In the genomic region with DNA sequence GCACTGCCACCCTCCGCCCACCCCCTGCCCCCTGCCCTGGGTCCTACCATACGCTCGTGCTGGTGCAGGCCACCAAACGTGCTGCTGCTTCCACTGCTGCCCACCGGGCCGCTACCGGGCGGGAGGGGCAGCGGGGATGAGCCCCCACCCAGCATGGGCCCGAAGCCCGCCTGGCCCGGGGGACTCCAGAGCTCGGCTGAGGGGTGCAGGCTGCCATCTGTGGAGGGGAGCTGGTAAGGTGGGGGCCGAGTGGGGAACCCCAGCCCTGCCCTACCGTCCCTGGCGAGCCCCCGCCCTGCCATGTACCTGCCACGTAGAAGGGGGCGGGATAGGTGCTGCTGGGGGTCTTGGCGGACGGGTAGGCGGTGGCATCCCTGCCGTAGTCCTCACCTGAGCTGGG, we compare ENCODE assay signal across 21 cellular contexts. TPM values are rescaled to one million over a fixed set of nuclear protein-coding genes. Genes with fewer than 3 reads are reported as not detected.
A peak's percentile ranks its signal among the peaks of the same experiment; 100 is the strongest.
DNase-seq lines count a peak whose midpoint lies in the region; ATAC-seq, FAIRE-seq and TF ChIP-seq lines count a peak whose summit lies in the region.
"Had no signal": no experiment of that assay in that cellular context is flagged by ENCODE, and none has a peak within 500 bp of the region (broad histone marks: within the 10 kb centered on the region; RNA-seq: fewer than 3 reads in every experiment).

No MANE protein-coding gene starts in this region.

- POLR2A ChIA-PET in K562 (lab: Yijun Ruan, JAX): no interaction called here

- no peak for FAIRE-seq in K562 (lab: Jason Lieb, UNC)
- FAIRE-seq: A549, H54 had no signal

- peaks cover 45% of the 10 kb centered on the region for H3K36me3 ChIP-seq in left ventricle myocardium inferior
- peaks cover 99% of the 10 kb centered on the region for H3K36me3 ChIP-seq in BLaER1
- H3K36me3 ChIP-seq in K562 (ENCODE audit: control insufficient read depth, insufficient read depth, low read length): peaks cover 91% of the 10 kb centered on the region
- peaks cover 16 to 96% (median 78%) of the 10 kb centered on the region in 4 donors for H3K36me3 ChIP-seq in esophagus muscularis mucosa

- H4K20me1 ChIP-seq in BLaER1 (peaks cover 100% of the 10 kb centered on the region), K562 (replicated peaks; ENCODE audit: control insufficient read depth, insufficient read depth, low read length) (no peaks in the 10 kb centered on the region)

- H2AFZ ChIP-seq in K562 (ENCODE audit: low read depth, low read length): no peak overlapping the region
- H2AFZ ChIP-seq: GM23338 had no signal

- peaks cover 2% of the 10 kb centered on the region; the same call in 2 of the 3 replicates for H3K79me2 ChIP-seq in K562 (ENCODE audit: control insufficient read depth, insufficient read depth, low read length)

- H3K27ac ChIP-seq in left ventricle myocardium inferior (replicated peaks) (no peak overlapping the region), BLaER1 (peak overlapping the region; percentile 66; the same call in 1 of the 2 replicates), K562 (ENCODE audit: extremely low read depth, low read depth, low read length) (no peak overlapping the region), esophagus muscularis mucosa (replicated peaks in 1 of 4) (no peak overlapping the region)
- H3K27ac ChIP-seq: 22Rv1, A549, HL-60 had no signal

- H3K4me1 ChIP-seq in left ventricle myocardium inferior: peaks cover 15% of the 10 kb centered on the region
- H3K4me1 ChIP-seq in BLaER1: peaks cover 99% of the 10 kb centered on the region
- H3K4me1 ChIP-seq in K562 (replicated peaks in 1 of 2; ENCODE audit: control insufficient read depth in 2 of 2, insufficient read depth in 2 of 2, low read length in 2 of 2): peaks cover 0 to 70% of the 10 kb centered on the region in 2 experiments; a peak in 2 of 5 replicates
- H3K4me1 ChIP-seq in esophagus muscularis mucosa: peaks cover 0 to 11% (median 1%) of the 10 kb centered on the region in 4 donors
- H3K4me1 ChIP-seq: A549 had no signal

- H3K4me3 ChIP-seq in left ventricle myocardium inferior: no peak overlapping the region
- no peak overlapping the region for H3K4me3 ChIP-seq in BLaER1
- no peak overlapping the region for H3K4me3 ChIP-seq in K562
- no peak overlapping the region for H3K4me3 ChIP-seq in esophagus muscularis mucosa
- H3K4me3 ChIP-seq: A549, GM23338 had no signal

- TF ChIP-seq RAD21 in K562 (CRISPR knock-in tag; conservative IDR thresholded peaks at IDR 0.05 in 1 of 2, IDR thresholded peaks at IDR 0.05 in 1 of 2): no peak

- TF ChIP-seq POLR2A in K562 (conservative IDR thresholded peaks at IDR 0.05): no peak
- TF ChIP-seq POLR2A in esophagus muscularis mucosa (IDR thresholded peaks at IDR 0.05; ENCODE audit: low read depth): no peak

- CTCF ChIA-PET in K562 (lab: Yijun Ruan, JAX; ENCODE audit: low intra/inter-chr PET ratio): no interaction called here

- TF ChIP-seq EP300 in K562 (IDR thresholded peaks at IDR 0.05; ENCODE audit: low read length) (no peak), esophagus muscularis mucosa (IDR thresholded peaks at IDR 0.05) (no peak)

- H3K9me3 ChIP-seq in left ventricle myocardium inferior (replicated peaks): no peaks in the 10 kb centered on the region
- H3K9me3 ChIP-seq in BLaER1: no peaks in the 10 kb centered on the region
- no peaks in the 10 kb centered on the region for H3K9me3 ChIP-seq in K562 (replicated peaks; ENCODE audit: control insufficient read depth, insufficient read depth, low read depth, low read length)
- no peaks in the 10 kb centered on the region for H3K9me3 ChIP-seq in esophagus muscularis mucosa
- H3K9me3 ChIP-seq: A549 had no signal

- H3K9me1 ChIP-seq in K562 (ENCODE audit: control insufficient read depth, insufficient read depth, low read length): no peaks in the 10 kb centered on the region

- DNase-seq in Right ventricle myocardium inferior (ENCODE audit: missing footprints) (peak; percentile 53), left ventricle myocardium inferior (no peak), GM20000 (ENCODE audit: low spot score) (peak; percentile 39), K562 (ENCODE audit: extremely low read depth in 1 of 4, low spot score in 3 of 4) (no peak), esophagus muscularis mucosa (ENCODE audit: extremely low spot score) (no peak)
- DNase-seq: AML-193; Calu3; CD8-positive, alpha-beta T cell; DMS79 treated with DMSO at 0.1 percent for 48 hours; GF-D8; HFFc6; IMR-90; KBM-7 had no signal

- intact Hi-C loops in Right ventricle myocardium inferior (cut with DNase I): no loop called here
- intact Hi-C loops in left ventricle myocardium inferior (cut with micrococcal nuclease): no loop called here
- intact Hi-C loops in K562 (cut with micrococcal nuclease): loop anchor here (5.0 kb wide), 1 partner anchor 50 kb away; no protein-coding TSS in a partner anchor
- intact Hi-C loops in esophagus muscularis mucosa (cut with DNase I): no loop called here

- H3K4me2 ChIP-seq in BLaER1 (peak overlapping the region; percentile 75), K562 (ENCODE audit: insufficient read depth, low read length) (no peak overlapping the region)
- H3K4me2 ChIP-seq: A549, GM23338 had no signal

- H3K27me3 ChIP-seq in left ventricle myocardium inferior (ENCODE audit: low read depth): no peaks in the 10 kb centered on the region
- H3K27me3 ChIP-seq in BLaER1: 0 out of 2 replicates have a peak, but pooled peaks cover 3% of the 10 kb centered on the region
- H3K27me3 ChIP-seq in K562 (ENCODE audit: control insufficient read depth in 2 of 2, insufficient read depth in 2 of 2, low read length in 2 of 2): no peaks in the 10 kb centered on the region
- H3K27me3 ChIP-seq in esophagus muscularis mucosa: no peaks in the 10 kb centered on the region

- ATAC-seq in Right ventricle myocardium inferior: no peak
- no peak for ATAC-seq in K562
- no peak for ATAC-seq in GM21576 (IDR thresholded peaks at IDR 0.05; ENCODE audit: unreplicated experiment)
- ATAC-seq: A549; CD8-positive, alpha-beta T cell; GM23338; HCT116 had no signal

- no peak for TF ChIP-seq CTCF in left ventricle myocardium inferior (IDR thresholded peaks at IDR 0.05; ENCODE audit: borderline replicate concordance)
- TF ChIP-seq CTCF in GM20000 (IDR thresholded peaks at IDR 0.05; ENCODE audit: extremely low read depth, missing control alignments): no peak
- TF ChIP-seq CTCF in K562 (IDR thresholded peaks at IDR 0.05 in 2 of 3, conservative IDR thresholded peaks at IDR 0.05 in 1 of 3; ENCODE audit: insufficient read depth in 2 of 3, low read depth in 1 of 3, low read length in 3 of 3): no peak
- TF ChIP-seq CTCF in esophagus muscularis mucosa (IDR thresholded peaks at IDR 0.05): no peak

- no TSS peak for BruUV-seq in K562 (replicated peaks; lab: Mats Ljungman, UMichigan)

- in situ Hi-C loops in K562 (cut with MboI): no loop called here

- 85% methylated on average over 13 of the region's 23 CpGs for WGBS in K562 (ENCODE audit: insufficient coverage, low coverage, missing lambda C conversion rate)
- WGBS in esophagus muscularis mucosa: 87% methylated on average over 19 of the region's 23 CpGs

- no peak overlapping the region; the same call in 1 of the 2 replicates for H3K9ac ChIP-seq in BLaER1
- H3K9ac ChIP-seq in K562 (ENCODE audit: insufficient read depth in 1 of 2, low read depth in 2 of 2, low read length in 2 of 2): no peak overlapping the region

RNA-seq across cellular contexts. Expression of gene UQCR11, which starts 16.7 kb away (rescaled TPM):
- 1,146 TPM for total RNA-seq in Right ventricle myocardium inferior
- 942 TPM for total RNA-seq in left ventricle myocardium inferior
- 49.4 and 136 TPM in 2 replicates for total RNA-seq in K562 (2011; cell fraction: chromatin; rRNA removed; ENCODE audit: low replicate concordance)
- total RNA-seq in K562 (2011; cell fraction: nucleolus; rRNA removed): 110 and 114 TPM in 2 replicates
- 78.5 and 82.1 TPM in 2 replicates for total RNA-seq in K562 (2011; cell fraction: nucleoplasm; rRNA removed)
- 203 and 259 TPM in 2 replicates for total RNA-seq in K562 (2014; rRNA removed)
- 62.7 and 65.9 TPM in 2 replicates for total RNA-seq in K562 (2014; rRNA removed; fragmentation: Illumina TruSeq; extraction: Trizol)
- 94.2 and 104 TPM in 2 replicates for total RNA-seq in K562 (2015; rRNA removed; fragmentation: Illumina TruSeq; extraction: Trizol)
- 355 and 411 TPM in 2 replicates for total RNA-seq in K562 (2021)
- 390 and 494 TPM in 2 replicates for polyA plus RNA-seq in K562 (2011; rRNA removed)
- 245 and 412 TPM in 2 replicates for polyA plus RNA-seq in K562 (2011; cell fraction: cytosol; rRNA removed)
- polyA plus RNA-seq in K562 (2011; cell fraction: nucleus; rRNA removed): 128 and 175 TPM in 2 replicates
- 203 and 322 TPM in 2 replicates for polyA plus RNA-seq in K562 (2012)
- polyA plus RNA-seq in K562 (2014; fragmentation: Illumina TruSeq; extraction: Trizol): 57.6 and 122 TPM in 2 replicates
- 100 to 1,000 TPM; 225 to 394 TPM for polyA plus RNA-seq in K562 (2014; fragmentation: Nextera tagmentation; extraction: Ambion mirVana)
- 329 and 366 TPM in 2 replicates for polyA plus RNA-seq in K562 (2014; rRNA removed)
- 24.6 and 35.3 TPM in 2 replicates for polyA minus RNA-seq in K562 (2011; rRNA and poly(A)+ RNA removed)
- polyA minus RNA-seq in K562 (2011; cell fraction: cytosol; rRNA and poly(A)+ RNA removed): 35.2 and 46.2 TPM in 2 replicates
- 26.8 and 31.8 TPM in 2 replicates for polyA minus RNA-seq in K562 (2011; cell fraction: nucleus; rRNA and poly(A)+ RNA removed)
- total RNA-seq in esophagus muscularis mucosa: 100 to 1,000 TPM; 111 to 152 (median 132) TPM

RNA-seq across cellular contexts. Expression of gene MBD3, which starts 29.3 kb away (rescaled TPM):
- total RNA-seq in Right ventricle myocardium inferior (64.2 TPM), left ventricle myocardium inferior (48.6 TPM), K562 (2014; rRNA removed) (135 and 157 TPM in 2 replicates), K562 (2014; rRNA removed; fragmentation: Illumina TruSeq; extraction: Trizol) (11.4 and 12.6 TPM in 2 replicates), K562 (2015; rRNA removed; fragmentation: Illumina TruSeq; extraction: Trizol) (51.9 and 62.9 TPM in 2 replicates), K562 (2021) (114 and 137 TPM in 2 replicates), esophagus muscularis mucosa (100 to 1,000 TPM in 3 of 4 donors, 10 to 100 TPM in 1; 81.8 to 152 (median 114) TPM)
- total RNA-seq in K562 (2011; cell fraction: chromatin; rRNA removed; ENCODE audit: low replicate concordance): 89.8 and 204 TPM in 2 replicates
- 153 TPM in 2 replicates for total RNA-seq in K562 (2011; cell fraction: nucleolus; rRNA removed)
- total RNA-seq in K562 (2011; cell fraction: nucleoplasm; rRNA removed): 99.7 and 106 TPM in 2 replicates
- polyA plus RNA-seq in K562 (2011; rRNA removed) (30.9 and 37.9 TPM in 2 replicates), K562 (2014; fragmentation: Illumina TruSeq; extraction: Trizol) (7.7 and 39.8 TPM in 2 replicates), K562 (2014; fragmentation: Nextera tagmentation; extraction: Ambion mirVana) (under 1 TPM; 0.24 to 0.52 TPM), K562 (2014; rRNA removed) (94.4 and 103 TPM in 2 replicates)
- polyA plus RNA-seq in K562 (2011; cell fraction: cytosol; rRNA removed): 58.0 and 173 TPM in 2 replicates
- 66.0 and 127 TPM in 2 replicates for polyA plus RNA-seq in K562 (2011; cell fraction: nucleus; rRNA removed)
- polyA plus RNA-seq in K562 (2012): 65.7 and 74.0 TPM in 2 replicates
- polyA minus RNA-seq in K562 (2011; rRNA and poly(A)+ RNA removed): 35.8 and 69.0 TPM in 2 replicates
- polyA minus RNA-seq in K562 (2011; cell fraction: cytosol; rRNA and poly(A)+ RNA removed): 99.0 and 105 TPM in 2 replicates
- polyA minus RNA-seq in K562 (2011; cell fraction: nucleus; rRNA and poly(A)+ RNA removed): 27.9 and 29.1 TPM in 2 replicates

RNA-seq across cellular contexts. Expression of gene TCF3, which starts 30.4 kb away (rescaled TPM):
- total RNA-seq in Right ventricle myocardium inferior (25.3 TPM), left ventricle myocardium inferior (18.4 TPM), K562 (2014; rRNA removed) (201 and 273 TPM in 2 replicates), K562 (2014; rRNA removed; fragmentation: Illumina TruSeq; extraction: Trizol) (34.6 and 36.1 TPM in 2 replicates), K562 (2015; rRNA removed; fragmentation: Illumina TruSeq; extraction: Trizol) (84.0 and 96.5 TPM in 2 replicates), K562 (2021) (229 and 259 TPM in 2 replicates), esophagus muscularis mucosa (10 to 100 TPM; 32.0 to 53.6 (median 46.5) TPM)
- 46.3 and 93.5 TPM in 2 replicates for total RNA-seq in K562 (2011; cell fraction: chromatin; rRNA removed; ENCODE audit: low replicate concordance)
- 72.8 and 74.5 TPM in 2 replicates for total RNA-seq in K562 (2011; cell fraction: nucleolus; rRNA removed)
- total RNA-seq in K562 (2011; cell fraction: nucleoplasm; rRNA removed): 46.6 and 55.9 TPM in 2 replicates
- polyA plus RNA-seq in K562 (2011; rRNA removed) (61.7 and 62.0 TPM in 2 replicates), K562 (2014; fragmentation: Illumina TruSeq; extraction: Trizol) (84.9 and 128 TPM in 2 replicates), K562 (2014; fragmentation: Nextera tagmentation; extraction: Ambion mirVana) (1 to 10 TPM; 5.6 to 5.7 TPM), K562 (2014; rRNA removed) (171 and 173 TPM in 2 replicates)
- polyA plus RNA-seq in K562 (2011; cell fraction: cytosol; rRNA removed): 76.1 and 277 TPM in 2 replicates
- 97.7 and 198 TPM in 2 replicates for polyA plus RNA-seq in K562 (2011; cell fraction: nucleus; rRNA removed)
- polyA plus RNA-seq in K562 (2012): 117 and 145 TPM in 2 replicates
- 17.3 and 29.0 TPM in 2 replicates for polyA minus RNA-seq in K562 (2011; rRNA and poly(A)+ RNA removed)
- polyA minus RNA-seq in K562 (2011; cell fraction: cytosol; rRNA and poly(A)+ RNA removed): 92.9 and 128 TPM in 2 replicates
- 30.5 and 31.8 TPM in 2 replicates for polyA minus RNA-seq in K562 (2011; cell fraction: nucleus; rRNA and poly(A)+ RNA removed)

RNA-seq across cellular contexts. Expression of gene MEX3D, which starts 53.9 kb away (rescaled TPM):
- total RNA-seq in Right ventricle myocardium inferior (9.6 TPM), left ventricle myocardium inferior (6.4 TPM), K562 (2014; rRNA removed) (39.3 and 48.8 TPM in 2 replicates), K562 (2014; rRNA removed; fragmentation: Illumina TruSeq; extraction: Trizol) (5.7 and 6.5 TPM in 2 replicates), K562 (2015; rRNA removed; fragmentation: Illumina TruSeq; extraction: Trizol) (9.5 and 9.8 TPM in 2 replicates), K562 (2021) (34.0 and 35.9 TPM in 2 replicates), esophagus muscularis mucosa (10 to 100 TPM; 21.6 to 64.4 (median 47.5) TPM)
- 1.3 and 3.7 TPM in 2 replicates for total RNA-seq in K562 (2011; cell fraction: chromatin; rRNA removed; ENCODE audit: low replicate concordance)
- 7.0 and 7.7 TPM in 2 replicates for total RNA-seq in K562 (2011; cell fraction: nucleolus; rRNA removed)
- total RNA-seq in K562 (2011; cell fraction: nucleoplasm; rRNA removed): 3.1 and 3.2 TPM in 2 replicates
- polyA plus RNA-seq in K562 (2011; rRNA removed) (2.6 and 3.3 TPM in 2 replicates), K562 (2014; fragmentation: Illumina TruSeq; extraction: Trizol) (2.6 and 4.4 TPM in 2 replicates), K562 (2014; fragmentation: Nextera tagmentation; extraction: Ambion mirVana) (1 to 10 TPM; 1.7 to 1.9 TPM), K562 (2014; rRNA removed) (11.6 and 11.9 TPM in 2 replicates)
- polyA plus RNA-seq in K562 (2011; cell fraction: cytosol; rRNA removed): 3.5 and 29.9 TPM in 2 replicates
- polyA plus RNA-seq in K562 (2011; cell fraction: nucleus; rRNA removed): 2.1 and 5.8 TPM in 2 replicates
- 6.4 and 7.7 TPM in 2 replicates for polyA plus RNA-seq in K562 (2012)
- polyA minus RNA-seq in K562 (2011; rRNA and poly(A)+ RNA removed): 1.0 and 1.6 TPM in 2 replicates
- polyA minus RNA-seq in K562 (2011; cell fraction: cytosol; rRNA and poly(A)+ RNA removed): 20.2 and 21.8 TPM in 2 replicates
- 2.4 and 3.0 TPM in 2 replicates for polyA minus RNA-seq in K562 (2011; cell fraction: nucleus; rRNA and poly(A)+ RNA removed)

Comparison
In these comparisons a context has a peak if more than half of its experiments do, and no peak if none do; other contexts are left out.
1. DNase-seq: peak in Right ventricle myocardium inferior (single experiment) and GM20000 (single experiment); none in left ventricle myocardium inferior (single experiment), K562 (0 of 4) and esophagus muscularis mucosa (single experiment).